In genomic region chr3:134463676-134464611, GRCh38 we compare ENCODE assay signal across 13 cellular contexts. TPM values are rescaled to one million over a fixed set of nuclear protein-coding genes. Genes with fewer than 3 reads are reported as not detected.
DNase-seq lines count a peak whose midpoint lies in the region; ATAC-seq and TF ChIP-seq lines count a peak whose summit lies in the region.
"Had no signal": no experiment of that assay in that cellular context is flagged by ENCODE, and none has a peak within 500 bp of the region (broad histone marks: within the 10 kb centered on the region; RNA-seq: fewer than 3 reads in every experiment).

No MANE protein-coding gene starts in this region.

- no peaks in the 10 kb centered on the region for H3K9me3 ChIP-seq in neural progenitor cell (ENCODE audit: low read depth)
- H3K9me3 ChIP-seq: BLaER1, neutrophil had no signal

- no peaks in the 10 kb centered on the region for H3K9me3 Mint-ChIP-seq in neural progenitor cell
- H3K9me3 Mint-ChIP-seq: activated T-cell treated with anti-CD3 and anti-CD28 coated beads, Interleukin-2, amount 50 U/mL, for 72 hours had no signal

- H3K79me2 ChIP-seq in neural progenitor cell (ENCODE audit: low read depth): no peaks in the 10 kb centered on the region

- H3K27ac Mint-ChIP-seq in neural progenitor cell: peak overlapping the region; percentile 96
- H3K27ac Mint-ChIP-seq: activated T-cell treated with anti-CD3 and anti-CD28 coated beads, Interleukin-2, amount 50 U/mL, for 72 hours had no signal

- peaks cover 39% of the 10 kb centered on the region for H3K4me1 Mint-ChIP-seq in neural progenitor cell

- H3K9ac ChIP-seq in neural progenitor cell: no peak overlapping the region
- H3K9ac ChIP-seq: BLaER1 had no signal

- H3F3A ChIP-seq in neural progenitor cell (ENCODE audit: low read depth): peaks cover 24% of the 10 kb centered on the region

- H4K20me1 ChIP-seq in neural progenitor cell (ENCODE audit: low read depth): no peaks in the 10 kb centered on the region
- H4K20me1 ChIP-seq: BLaER1 had no signal

- peak overlapping the region; percentile 39 for H2AFZ ChIP-seq in neural progenitor cell (replicated peaks)

- DNase-seq in A172 (ENCODE audit: low spot score): peak; percentile 78
- DNase-seq in RPMI7951 (ENCODE audit: low read depth): peak; percentile 96
- DNase-seq in fibroblast of mammary gland (ENCODE audit: low read depth): peak; percentile 99
- peak; percentile 92 for DNase-seq in neural progenitor cell (ENCODE audit: low spot score)
- DNase-seq in activated naive CD4-positive, alpha-beta T cell (lab: John Stamatoyannopoulos, UW): no peak
- DNase-seq in stimulated activated CD4-positive, alpha-beta T cell treated with anti-CD3 and anti-CD28 coated beads, Interleukin-1b, Interleukin-23, amount 100 ng/mL, for 48 hours: no peak
- DNase-seq in NCI-H2029 treated with DMSO at 0.1 percent for 48 hours (lab: John Stamatoyannopoulos, UW): no peak
- DNase-seq: activated T-cell treated with anti-CD3 and anti-CD28 coated beads, Interleukin-2, amount 50 U/mL, for 72 hours; NCI-H526 treated with DMSO at 0.1 percent for 48 hours had no signal

- H3K36me3 Mint-ChIP-seq in neural progenitor cell: no peaks in the 10 kb centered on the region

- peak overlapping the region; percentile 92 for H3K27ac ChIP-seq in neural progenitor cell
- H3K27ac ChIP-seq: BLaER1, neutrophil had no signal

- peaks cover 30% of the 10 kb centered on the region for H3K4me1 ChIP-seq in neural progenitor cell

- H3K4me3 Mint-ChIP-seq in neural progenitor cell: peak overlapping the region; percentile 65
- H3K4me3 Mint-ChIP-seq: activated T-cell treated with anti-CD3 and anti-CD28 coated beads, Interleukin-2, amount 50 U/mL, for 72 hours had no signal

- no peak overlapping the region for H3K4me3 ChIP-seq in fibroblast of mammary gland (ENCODE audit: control insufficient read depth, low read depth, low read length)
- H3K4me3 ChIP-seq in neural progenitor cell: no peak overlapping the region
- H3K4me3 ChIP-seq: BLaER1 had no signal

- H3K27me3 ChIP-seq in neural progenitor cell: no peaks in the 10 kb centered on the region
- H3K27me3 ChIP-seq: BLaER1, neutrophil had no signal

- ATAC-seq in GM18909 (IDR thresholded peaks at IDR 0.05; ENCODE audit: poor library complexity, unreplicated experiment): no peak
- ATAC-seq: activated T-cell treated with anti-CD3 and anti-CD28 coated beads, Interleukin-2, amount 50 U/mL, for 72 hours; HCT116 had no signal

- H3K36me3 ChIP-seq in neural progenitor cell: no peaks in the 10 kb centered on the region
- H3K36me3 ChIP-seq: BLaER1, neutrophil had no signal

- H3K27me3 Mint-ChIP-seq in neural progenitor cell (ENCODE audit: insufficient read depth, low read depth): no peaks in the 10 kb centered on the region

- no peak for TF ChIP-seq CTCF in fibroblast of mammary gland (conservative IDR thresholded peaks at IDR 0.05; ENCODE audit: control insufficient read depth, insufficient read depth, low read depth, low read length)
- TF ChIP-seq CTCF in neural progenitor cell (IDR thresholded peaks at IDR 0.05): no peak

- H3K4me2 ChIP-seq in neural progenitor cell: peak overlapping the region; percentile 63
- H3K4me2 ChIP-seq: BLaER1 had no signal

RNA-seq across cellular contexts. Expression of gene ANAPC13, which starts 21.8 kb away (rescaled TPM):
- 123 and 171 TPM in 2 replicates for total RNA-seq in A172 (2014; rRNA removed; shearing (Covaris generic))
- 116 and 132 TPM in 2 replicates for total RNA-seq in RPMI7951 (2014; rRNA removed; shearing (Covaris generic))
- total RNA-seq in neural progenitor cell (ENCODE audit: low replicate concordance): 60.3 and 100 TPM in 2 replicates

RNA-seq across cellular contexts. Expression of gene CEP63, which starts 21.9 kb away (rescaled TPM):
- total RNA-seq in A172 (2014; rRNA removed; shearing (Covaris generic)): 26.2 and 27.8 TPM in 2 replicates
- total RNA-seq in RPMI7951 (2014; rRNA removed; shearing (Covaris generic)): 17.8 and 40.0 TPM in 2 replicates
- total RNA-seq in neural progenitor cell (ENCODE audit: low replicate concordance): 25.7 and 36.2 TPM in 2 replicates

Comparison
In these comparisons a context has a peak if more than half of its experiments do, and no peak if none do; other contexts are left out.
1. DNase-seq: peak in A172 (single experiment), RPMI7951 (single experiment), fibroblast of mammary gland (single experiment) and neural progenitor cell (single experiment); none in activated naive CD4-positive, alpha-beta T cell (0 of 4), stimulated activated CD4-positive, alpha-beta T cell treated with anti-CD3 and anti-CD28 coated beads, Interleukin-1b, Interleukin-23, amount 100 ng/mL, for 48 hours (single experiment) and NCI-H2029 treated with DMSO at 0.1 percent for 48 hours (single experiment).